Comparison of ENCODE assay signal across 21 cellular contexts in genomic region chr9:121141706-121142105, GRCh38.
"Had no signal": no experiment of that assay in that cellular context is flagged by ENCODE, and none has a peak within 500 bp of the region (broad histone marks: within the 10 kb centered on the region; RNA-seq: fewer than 3 reads in every experiment).

No MANE protein-coding gene starts in this region.

- H3K27ac Mint-ChIP-seq: activated CD8-positive, alpha-beta T cell treated with anti-CD3 and anti-CD28 coated beads for 36 hours; activated naive CD8-positive, alpha-beta T cell treated with anti-CD3 and anti-CD28 coated beads, Interleukin-2, amount 10 ng/mL, durations not matched to agents 7 days and 5 days had no signal

- H3K9me3 Mint-ChIP-seq: activated CD8-positive, alpha-beta T cell treated with anti-CD3 and anti-CD28 coated beads for 36 hours; activated naive CD8-positive, alpha-beta T cell treated with anti-CD3 and anti-CD28 coated beads, Interleukin-2, amount 10 ng/mL, durations not matched to agents 7 days and 5 days had no signal

- H3K4me1 ChIP-seq: adrenal gland had no signal

- DNase-seq: activated CD4-positive, alpha-beta T cell treated with anti-CD3 and anti-CD28 coated beads for 4 hours; activated CD8-positive, alpha-beta memory T cell treated with anti-CD3 and anti-CD28 coated beads, Interleukin-2, amount 50 U/mL, for 4 hours; activated CD8-positive, alpha-beta T cell treated with anti-CD3 and anti-CD28 coated beads for 36 hours; activated naive CD4-positive, alpha-beta T cell treated with anti-CD3 and anti-CD28 coated beads, Interleukin-2, amount 50 U/mL, for 16 hours; activated naive CD8-positive, alpha-beta T cell treated with anti-CD3 and anti-CD28 coated beads, Interleukin-2, amount 10 ng/mL, durations not matched to agents 7 days and 5 days; adrenal gland; aorta; central memory CD4-positive, alpha-beta T cell; NCI-H1092; NCI-H1417 treated with DMSO at 0.1 percent for 48 hours; NCI-H1694; NCI-H2029; NCI-H345; NCI-H510A; NCI-H526 treated with DMSO at 0.1 percent for 48 hours; NCI-H82; RPMI8226 had no signal

- H3K9me3 ChIP-seq: adrenal gland had no signal

- ATAC-seq: activated CD4-positive, CD25-positive, alpha-beta regulatory T cell treated with anti-CD3 and anti-CD28 coated beads, Interleukin-2, amount 50 U/mL, for 24 hours; activated CD8-positive, alpha-beta T cell treated with anti-CD3 and anti-CD28 coated beads for 36 hours; Panc1; Right ventricle myocardium inferior had no signal

- H3K27me3 ChIP-seq: adrenal gland had no signal

- H3K4me3 Mint-ChIP-seq: activated CD8-positive, alpha-beta T cell treated with anti-CD3 and anti-CD28 coated beads for 36 hours; activated naive CD8-positive, alpha-beta T cell treated with anti-CD3 and anti-CD28 coated beads, Interleukin-2, amount 10 ng/mL, durations not matched to agents 7 days and 5 days had no signal

- H3K4me3 ChIP-seq: adrenal gland, SK-N-MC had no signal

- H3K27me3 Mint-ChIP-seq: activated CD8-positive, alpha-beta T cell treated with anti-CD3 and anti-CD28 coated beads for 36 hours; activated naive CD8-positive, alpha-beta T cell treated with anti-CD3 and anti-CD28 coated beads, Interleukin-2, amount 10 ng/mL, durations not matched to agents 7 days and 5 days had no signal

- H3K27ac ChIP-seq: adrenal gland, SK-N-MC had no signal
